ENCODE assay signal across 11 cellular contexts in genomic region chr13:111867657-111868056, GRCh38.
"Had no signal": no experiment of that assay in that cellular context is flagged by ENCODE, and none has a peak within 500 bp of the region (broad histone marks: within the 10 kb centered on the region; RNA-seq: fewer than 3 reads in every experiment).

No MANE protein-coding gene starts in this region.

- H3K9me3 ChIP-seq: HAP-1 had no signal

- DNase-seq: GM23248, GOT3, H7, H9, HCEC 1CT, HFFc6 had no signal

- H2AFZ ChIP-seq: GM23248, GM23338 had no signal

- H3K4me3 ChIP-seq: GM23248, GM23338, HAP-1 had no signal

- H3K4me1 ChIP-seq: HAP-1 had no signal

- H3K4me2 ChIP-seq: GM23338 had no signal

- H3K27ac ChIP-seq: GM23248 had no signal

- H3K36me3 ChIP-seq: HAP-1 had no signal

- ATAC-seq: GM23338, HCT116 had no signal

- H3K9ac ChIP-seq: GM23248 had no signal

- FAIRE-seq: H1, H54 had no signal
